Comparison of ENCODE assay signal across 1 cellular context in the genomic region with DNA sequence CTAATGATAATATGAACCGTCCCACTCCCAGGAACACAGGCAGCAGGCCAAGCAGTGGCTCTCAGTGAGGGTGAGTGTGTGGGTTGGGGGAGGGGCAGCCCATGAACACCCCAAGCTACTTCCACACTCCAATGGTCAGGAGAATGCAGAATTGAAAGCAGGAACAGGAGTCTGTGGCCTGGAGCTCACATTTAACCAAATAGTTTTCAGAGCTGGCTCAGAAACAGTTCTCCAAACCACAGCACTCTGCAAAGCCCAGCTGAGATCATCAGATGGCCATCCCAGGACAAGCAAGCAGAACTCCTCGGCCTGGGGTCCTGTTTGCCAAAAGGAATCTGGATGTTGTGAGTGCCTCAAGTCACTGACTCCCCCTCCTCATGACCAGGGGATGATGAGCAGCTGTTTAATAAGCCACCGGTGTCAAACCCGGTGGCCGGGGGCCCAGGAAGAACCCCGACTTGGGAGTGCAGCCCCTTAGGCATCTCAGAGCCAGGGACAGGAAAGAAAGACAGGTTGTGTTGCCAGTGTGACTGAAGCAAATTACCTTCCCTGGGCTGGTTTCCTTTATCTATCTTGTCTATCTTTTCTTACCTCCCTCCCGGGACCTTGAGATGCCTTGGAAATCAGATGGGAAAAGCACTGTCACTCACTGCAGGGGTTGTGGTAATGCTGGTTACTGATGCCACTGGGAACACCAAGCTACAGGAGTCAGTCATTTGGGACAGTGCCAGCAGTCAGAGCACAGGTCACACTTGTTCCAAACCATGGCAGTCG.
TF ChIP-seq lines count a peak whose summit lies in the region.

No MANE protein-coding gene starts in this region.

TF ChIP-seq in HepG2, 621 proteins besides CTCF, POLR2A, EP300 and RAD21 (continued from another document):
- TF ChIP-seq, protein P1, sequence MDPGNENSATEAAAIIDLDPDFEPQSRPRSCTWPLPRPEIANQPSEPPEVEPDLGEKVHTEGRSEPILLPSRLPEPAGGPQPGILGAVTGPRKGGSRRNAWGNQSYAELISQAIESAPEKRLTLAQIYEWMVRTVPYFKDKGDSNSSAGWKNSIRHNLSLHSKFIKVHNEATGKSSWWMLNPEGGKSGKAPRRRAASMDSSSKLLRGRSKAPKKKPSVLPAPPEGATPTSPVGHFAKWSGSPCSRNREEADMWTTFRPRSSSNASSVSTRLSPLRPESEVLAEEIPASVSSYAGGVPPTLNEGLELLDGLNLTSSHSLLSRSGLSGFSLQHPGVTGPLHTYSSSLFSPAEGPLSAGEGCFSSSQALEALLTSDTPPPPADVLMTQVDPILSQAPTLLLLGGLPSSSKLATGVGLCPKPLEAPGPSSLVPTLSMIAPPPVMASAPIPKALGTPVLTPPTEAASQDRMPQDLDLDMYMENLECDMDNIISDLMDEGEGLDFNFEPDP (CRISPR knock-in tag; conservative IDR thresholded peaks at IDR 0.05) = no peak
- TF ChIP-seq, protein P2, sequence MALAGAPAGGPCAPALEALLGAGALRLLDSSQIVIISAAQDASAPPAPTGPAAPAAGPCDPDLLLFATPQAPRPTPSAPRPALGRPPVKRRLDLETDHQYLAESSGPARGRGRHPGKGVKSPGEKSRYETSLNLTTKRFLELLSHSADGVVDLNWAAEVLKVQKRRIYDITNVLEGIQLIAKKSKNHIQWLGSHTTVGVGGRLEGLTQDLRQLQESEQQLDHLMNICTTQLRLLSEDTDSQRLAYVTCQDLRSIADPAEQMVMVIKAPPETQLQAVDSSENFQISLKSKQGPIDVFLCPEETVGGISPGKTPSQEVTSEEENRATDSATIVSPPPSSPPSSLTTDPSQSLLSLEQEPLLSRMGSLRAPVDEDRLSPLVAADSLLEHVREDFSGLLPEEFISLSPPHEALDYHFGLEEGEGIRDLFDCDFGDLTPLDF (CRISPR knock-in tag; IDR thresholded peaks at IDR 0.05) = no peak
- TF ChIP-seq ZMYM4 (CRISPR knock-in tag; IDR thresholded peaks at IDR 0.05) (no peak), NFKBIZ (CRISPR knock-in tag; IDR thresholded peaks at IDR 0.05) (no peak), ZKSCAN1 (IDR thresholded peaks at IDR 0.05; ENCODE audit: low read length) (no peak), CENPT (CRISPR knock-in tag; IDR thresholded peaks at IDR 0.05; ENCODE audit: low read depth) (no peak), HDAC1 (CRISPR knock-in tag; IDR thresholded peaks at IDR 0.05) (no peak), KAT2B (IDR thresholded peaks at IDR 0.05; ENCODE audit: borderline replicate concordance, low read depth, low read length) (no peak), ZNF850 (CRISPR knock-in tag; conservative IDR thresholded peaks at IDR 0.05) (no peak), PCBP1 (IDR thresholded peaks at IDR 0.05; ENCODE audit: borderline replicate concordance, low read depth, low read length) (no peak), SIX1 (CRISPR knock-in tag; IDR thresholded peaks at IDR 0.05; ENCODE audit: borderline replicate concordance) (no peak), CC2D1A (CRISPR knock-in tag; IDR thresholded peaks at IDR 0.05) (no peak)
- TF ChIP-seq, protein P3, sequence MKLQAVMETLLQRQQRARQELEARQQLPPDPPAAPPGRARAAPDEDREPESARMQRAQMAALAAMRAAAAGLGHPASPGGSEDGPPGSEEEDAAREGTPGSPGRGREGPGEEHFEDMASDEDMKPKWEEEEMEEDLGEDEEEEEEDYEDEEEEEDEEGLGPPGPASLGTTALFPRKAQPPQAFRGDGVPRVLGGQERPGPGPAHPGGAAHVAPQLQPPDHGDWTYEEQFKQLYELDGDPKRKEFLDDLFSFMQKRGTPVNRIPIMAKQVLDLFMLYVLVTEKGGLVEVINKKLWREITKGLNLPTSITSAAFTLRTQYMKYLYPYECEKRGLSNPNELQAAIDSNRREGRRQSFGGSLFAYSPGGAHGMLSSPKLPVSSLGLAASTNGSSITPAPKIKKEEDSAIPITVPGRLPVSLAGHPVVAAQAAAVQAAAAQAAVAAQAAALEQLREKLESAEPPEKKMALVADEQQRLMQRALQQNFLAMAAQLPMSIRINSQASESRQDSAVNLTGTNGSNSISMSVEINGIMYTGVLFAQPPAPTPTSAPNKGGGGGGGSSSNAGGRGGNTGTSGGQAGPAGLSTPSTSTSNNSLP (IDR thresholded peaks at IDR 0.05; ENCODE audit: low read depth, low read length) = no peak
